ENCODE assay signal across 8 cellular contexts in genomic region chr1:180415985-180416633, GRCh38.
A peak's percentile ranks its signal among the peaks of the same experiment; 100 is the strongest.
DNase-seq lines count a peak whose midpoint lies in the region; ATAC-seq and FAIRE-seq lines count a peak whose summit lies in the region.

No MANE protein-coding gene starts in this region.

- DNase-seq in NCI-H510A treated with DMSO at 0.1 percent for 48 hours (lab: John Stamatoyannopoulos, UW) (peak; percentile 39), NCI-H510A (lab: John Stamatoyannopoulos, UW) (no peak), NCI-H146 (lab: John Stamatoyannopoulos, UW) (peak; percentile 46), iPS-NIHi11 (ENCODE audit: low spot score) (peak; percentile 51)
- no peak for DNase-seq in activated naive CD4-positive, alpha-beta T cell (lab: John Stamatoyannopoulos, UW)

- ATAC-seq in GM19023 (IDR thresholded peaks at IDR 0.05; ENCODE audit: unreplicated experiment) (no peak), HG02642 (IDR thresholded peaks at IDR 0.05; ENCODE audit: poor library complexity, unreplicated experiment) (no peak)

- peak; percentile 96 for FAIRE-seq in TTC549 (lab: Jason Lieb, UNC)

Comparison
In these comparisons a context has a peak if more than half of its experiments do, and no peak if none do; other contexts are left out.
1. DNase-seq: peak in NCI-H510A treated with DMSO at 0.1 percent for 48 hours (single experiment), NCI-H146 (single experiment) and iPS-NIHi11 (single experiment); none in NCI-H510A (single experiment) and activated naive CD4-positive, alpha-beta T cell (0 of 4).